8 cellular contexts compared by ENCODE assay signal in the genomic region with DNA sequence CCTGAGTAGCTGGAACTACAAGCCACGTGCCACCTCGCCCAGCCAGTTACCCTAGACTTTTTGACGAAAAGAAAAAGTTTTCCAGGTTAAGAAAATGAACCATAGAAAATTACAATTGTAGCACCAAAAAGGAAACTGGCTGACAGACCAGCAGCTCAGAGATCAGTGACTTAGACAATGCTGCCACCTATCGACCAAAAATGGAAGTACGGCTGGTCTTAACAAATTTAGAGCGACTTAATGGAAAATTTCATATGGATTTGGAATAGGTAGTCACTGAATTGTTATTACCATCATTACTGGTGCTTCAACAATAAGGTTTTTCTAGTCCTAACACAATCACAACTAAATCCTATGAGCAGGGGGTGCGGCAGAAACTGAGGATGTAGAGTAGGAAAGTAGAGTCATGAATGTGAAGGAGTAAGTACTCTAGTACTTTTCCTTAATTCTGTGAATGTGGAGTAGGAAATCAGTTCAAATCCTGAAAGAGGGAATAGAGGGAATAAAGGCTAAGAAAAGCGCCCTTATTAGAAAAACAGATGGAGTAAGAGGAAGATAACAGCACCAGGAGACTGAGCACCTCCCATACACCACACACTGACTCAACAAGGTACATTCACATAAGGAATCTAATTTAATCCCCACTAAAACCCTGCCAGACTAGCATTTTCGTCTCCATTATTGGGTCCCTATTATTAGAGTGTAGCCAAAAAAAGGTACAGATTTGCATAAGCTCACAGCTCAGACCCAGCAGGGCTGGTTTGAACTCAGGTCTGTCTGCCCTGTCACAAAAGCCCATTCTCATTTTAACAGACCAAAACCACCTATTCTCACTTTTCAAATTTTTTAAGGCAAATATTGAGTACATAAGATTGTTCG. TPM values are rescaled to one million over a fixed set of nuclear protein-coding genes. Genes with fewer than 3 reads are reported as not detected.
DNase-seq lines count a peak whose midpoint lies in the region; ATAC-seq and TF ChIP-seq lines count a peak whose summit lies in the region.

No MANE protein-coding gene starts in this region.

- TF ChIP-seq CTCF in gastrocnemius medialis (IDR thresholded peaks at IDR 0.05 in 4 of 5, conservative IDR thresholded peaks at IDR 0.05 in 1 of 5), result peak; percentile 91 to 97 (median 94)

- DNase-seq in AG20443 (ENCODE audit: low spot score), result peak; percentile 73
- DNase-seq in NCI-H128 (lab: John Stamatoyannopoulos, UW; ENCODE audit: unreplicated experiment), result peak; percentile 54
- peak; percentile 43 to 77 (median 66) for DNase-seq in T-helper 1 cell
- peak; percentile 63 for DNase-seq in amniotic epithelial cell (ENCODE audit: low read depth)
- peak; percentile 49 to 66 (median 64) for DNase-seq in right cardiac atrium
- peak; percentile 17 to 59 for DNase-seq in gastrocnemius medialis

- intact Hi-C loops in right cardiac atrium (cut with DNase I) (loop anchor here in 3 of 4 donors (2.0 to 5.0 kb wide), 2 partner anchors 188 to 191 kb away; no protein-coding TSS in a partner anchor), gastrocnemius medialis (cut with DNase I; ENCODE audit: low total_unique reads) (loop anchor here (1.0 to 5.0 kb wide), 4 partner anchors 46 to 200 kb away; no protein-coding TSS in a partner anchor)

- in situ Hi-C loops in gastrocnemius medialis (cut with MboI; ENCODE audit: low sequenced_read_pairs in 4 of 4), result loop anchor here in 2 of 4 donors (5.0 to 25.0 kb wide), 3 partner anchors 191 to 331 kb away; no protein-coding TSS in a partner anchor

- H3K27me3 ChIP-seq in right cardiac atrium (ENCODE audit: control insufficient read depth, insufficient read depth) (no peaks in the 10 kb centered on the region), gastrocnemius medialis (no peaks in the 10 kb centered on the region)

- no peak for TF ChIP-seq POLR2A in gastrocnemius medialis (IDR thresholded peaks at IDR 0.05)

- peak; percentile 47 for ATAC-seq in GM19395 (IDR thresholded peaks at IDR 0.05; ENCODE audit: unreplicated experiment)
- peak; percentile 50 to 56 for ATAC-seq in right cardiac atrium
- ATAC-seq in gastrocnemius medialis, result peak; percentile 54 to 75
- no peak for ATAC-seq in HG03135 (IDR thresholded peaks at IDR 0.05; ENCODE audit: unreplicated experiment)

- H3K27ac ChIP-seq in right cardiac atrium (ENCODE audit: low read length), result no peak overlapping the region
- H3K27ac ChIP-seq in gastrocnemius medialis, result no peak overlapping the region

- 2% methylated on average over 10 of the region's 10 CpGs for WGBS in right cardiac atrium

- H3K9me3 ChIP-seq in right cardiac atrium (ENCODE audit: control insufficient read depth, low read length) (no peaks in the 10 kb centered on the region), gastrocnemius medialis (no peaks in the 10 kb centered on the region)

- no peaks in the 10 kb centered on the region for H3K36me3 ChIP-seq in gastrocnemius medialis

- H3K4me3 ChIP-seq in right cardiac atrium (ENCODE audit: low read length), result no peak overlapping the region
- H3K4me3 ChIP-seq in gastrocnemius medialis, result no peak overlapping the region

- no peaks in the 10 kb centered on the region for H3K4me1 ChIP-seq in right cardiac atrium (ENCODE audit: control insufficient read depth, insufficient read depth, low read length)
- peaks cover 3% of the 10 kb centered on the region in 2 donors for H3K4me1 ChIP-seq in gastrocnemius medialis

RNA-seq across cellular contexts. Expression of gene MGST3, which starts 37.9 kb away (rescaled TPM):
- total RNA-seq in right cardiac atrium, result 100 to 1,000 TPM; 444 to 541 (median 465) TPM
- polyA plus RNA-seq in right cardiac atrium, result 805 TPM
- 100 to 1,000 TPM; 101 to 275 (median 202) TPM for total RNA-seq in gastrocnemius medialis

RNA-seq across cellular contexts. Expression of gene LRRC52, which starts 49.4 kb away (rescaled TPM):
- total RNA-seq in right cardiac atrium (not detected), gastrocnemius medialis (under 1 TPM in 1 of 4 donors, not detected in 3; 0.35 TPM)
- 0.05 TPM for polyA plus RNA-seq in right cardiac atrium
